Comparison of ENCODE assay signal across 7 cellular contexts in the genomic region with DNA sequence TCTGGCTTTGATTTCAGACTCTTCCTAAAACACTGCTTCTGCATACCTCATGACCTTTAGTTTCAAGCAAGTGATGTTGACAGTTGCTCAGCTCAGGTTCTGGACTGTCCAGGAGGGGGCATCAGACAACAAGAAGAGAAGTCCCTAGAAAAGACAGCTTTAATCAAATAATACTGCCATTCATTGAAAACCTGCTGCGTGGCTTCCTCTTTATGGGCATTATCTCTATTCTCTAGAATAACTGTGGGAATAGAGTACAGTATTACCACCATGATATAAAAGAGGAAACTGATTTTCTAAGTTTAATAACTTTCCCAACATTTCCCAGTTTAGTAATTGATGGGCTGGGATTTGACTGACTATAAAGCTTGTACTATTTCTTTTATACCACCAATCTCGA.
A peak's percentile ranks its signal among the peaks of the same experiment; 100 is the strongest.
DNase-seq lines count a peak whose midpoint lies in the region; ATAC-seq and TF ChIP-seq lines count a peak whose summit lies in the region.

No MANE protein-coding gene starts in this region.

- H3K9me3 ChIP-seq in SU-DHL-6 (ENCODE audit: insufficient read depth, low read length) = no peaks in the 10 kb centered on the region

- no peak overlapping the region for H3K27ac ChIP-seq in SU-DHL-6 (ENCODE audit: low read depth, low read length)

- DNase-seq in GM12864 (ENCODE audit: low read depth) = peak; percentile 39
- DNase-seq in NCI-H1105 treated with DMSO at 0.1 percent for 48 hours (lab: John Stamatoyannopoulos, UW) = peak; percentile 63
- DNase-seq in astrocyte of the spinal cord (ENCODE audit: low read depth, low spot score) = peak; percentile 73
- DNase-seq in iPS-NIHi11 (ENCODE audit: low spot score) = peak; percentile 49
- peak; percentile 19 to 22 for DNase-seq in stimulated activated CD4-positive, alpha-beta T cell treated with anti-CD3 and anti-CD28 coated beads, Interleukin-1b, Interleukin-23, amount 100 ng/mL, for 4 hours (ENCODE audit: low read depth in 2 of 2)

- no peaks in the 10 kb centered on the region for H3F3A ChIP-seq in SU-DHL-6 (ENCODE audit: insufficient read depth)

- in situ Hi-C loops in astrocyte of the spinal cord (cut with HindIII; ENCODE audit: low sequenced_read_pairs) = no loop called here

- H4K20me1 ChIP-seq in SU-DHL-6 (ENCODE audit: low read depth, low read length) = no peaks in the 10 kb centered on the region

- no peak overlapping the region for H3K4me3 ChIP-seq in GM12864 (ENCODE audit: low read depth, low read length)
- H3K4me3 ChIP-seq in SU-DHL-6 (ENCODE audit: insufficient read depth, low read length, poor library complexity, severe bottlenecking) = no peak overlapping the region
- no peak overlapping the region for H3K4me3 ChIP-seq in astrocyte of the spinal cord (ENCODE audit: low read depth, low read length)

- ATAC-seq in HG02588 (IDR thresholded peaks at IDR 0.05; ENCODE audit: unreplicated experiment) = peak; percentile 63

- H3K4me2 ChIP-seq in SU-DHL-6 (ENCODE audit: low read depth, low read length, poor library complexity, severe bottlenecking) = no peak overlapping the region

- no peaks in the 10 kb centered on the region for H3K79me2 ChIP-seq in SU-DHL-6 (ENCODE audit: insufficient read depth, low read length)

- no peaks in the 10 kb centered on the region for H3K9me2 ChIP-seq in SU-DHL-6 (replicated peaks; ENCODE audit: insufficient read depth, low read length)

- TF ChIP-seq CTCF in GM12864 (IDR thresholded peaks at IDR 0.05; ENCODE audit: low read depth, low read length, missing control alignments) = peak; percentile 65
- peak; percentile 91 for TF ChIP-seq CTCF in SU-DHL-6 (IDR thresholded peaks at IDR 0.05; ENCODE audit: insufficient read depth, low read length, poor library complexity, severe bottlenecking)
- TF ChIP-seq CTCF in astrocyte of the spinal cord (IDR thresholded peaks at IDR 0.05; ENCODE audit: low read depth, low read length) = peak; percentile 86

- no peaks in the 10 kb centered on the region for H3K36me3 ChIP-seq in SU-DHL-6 (ENCODE audit: low read length)

- no peaks in the 10 kb centered on the region for H3K27me3 ChIP-seq in SU-DHL-6 (ENCODE audit: low read length)

- no peak overlapping the region for H2AFZ ChIP-seq in SU-DHL-6 (ENCODE audit: low read depth, low read length, severe bottlenecking)

- no peak overlapping the region for H3K9ac ChIP-seq in SU-DHL-6 (ENCODE audit: low read length)

Comparison
In these comparisons a context has a peak if more than half of its experiments do, and no peak if none do; other contexts are left out.
1. DNase-seq: peak in every context shown above with its lines; median percentile 73 in astrocyte of the spinal cord; 63 in NCI-H1105 treated with DMSO at 0.1 percent for 48 hours; 49 in iPS-NIHi11; 39 in GM12864; 20 in stimulated activated CD4-positive, alpha-beta T cell treated with anti-CD3 and anti-CD28 coated beads, Interleukin-1b, Interleukin-23, amount 100 ng/mL, for 4 hours.